In genomic region chr3:127031845-127032244, GRCh38 we compare ENCODE assay signal across 30 cellular contexts.
"Had no signal": no experiment of that assay in that cellular context is flagged by ENCODE, and none has a peak within 500 bp of the region (broad histone marks: within the 10 kb centered on the region; RNA-seq: fewer than 3 reads in every experiment).

No MANE protein-coding gene starts in this region.

- H3K27ac ChIP-seq: adrenal gland, body of pancreas, coronary artery, esophagus muscularis mucosa, foreskin keratinocyte, gastrocnemius medialis had no signal

- DNase-seq: activated CD4-positive, alpha-beta memory T cell treated with anti-CD3 and anti-CD28 coated beads for 36 hours; activated CD4-positive, alpha-beta T cell treated with anti-CD3 and anti-CD28 coated beads for 36 hours; activated CD4-positive, alpha-beta T cell treated with anti-CD3 and anti-CD28 coated beads, Interleukin-2, amount 10 ng/mL, durations not matched to agents 24 days and 14 days; activated CD4-positive, CD25-positive, alpha-beta regulatory T cell; activated CD4-positive, CD25-positive, alpha-beta regulatory T cell treated with anti-CD3 and anti-CD28 coated beads, Interleukin-2, amount 50 U/mL, for 72 hours; activated CD8-positive, alpha-beta memory T cell treated with anti-CD3 and anti-CD28 coated beads, Interleukin-2, amount 10 ng/mL, durations not matched to agents 7 days and 5 days; activated CD8-positive, alpha-beta memory T cell treated with anti-CD3 and anti-CD28 coated beads, Interleukin-2, amount 50 U/mL, for 4 hours; activated CD8-positive, alpha-beta T cell treated with anti-CD3 and anti-CD28 coated beads, Interleukin-2, amount 10 ng/mL, durations not matched to agents 7 days and 5 days; activated effector memory CD4-positive, alpha-beta T cell treated with anti-CD3 and anti-CD28 coated beads, Interleukin-2, amount 50 U/mL, for 16 hours; activated naive CD4-positive, alpha-beta T cell treated with anti-CD3 and anti-CD28 coated beads for 36 hours; activated naive CD8-positive, alpha-beta T cell treated with anti-CD3 and anti-CD28 coated beads for 36 hours; activated naive CD8-positive, alpha-beta T cell treated with anti-CD3 and anti-CD28 coated beads, Interleukin-2, amount 50 U/mL, for 24 hours; activated T-cell treated with anti-CD3 and anti-CD28 coated beads, Interleukin-2, amount 50 U/mL, for 1 hour; activated T-cell treated with anti-CD3 and anti-CD28 coated beads, Interleukin-2, amount 50 U/mL, for 48 hours; adrenal gland; amygdala; aorta; body of pancreas; caudate nucleus; cerebellar nuclear complex; effector CD4-positive, alpha-beta T cell; effector memory CD8-positive, alpha-beta T cell; erythroblast; foreskin keratinocyte; gastrocnemius medialis; glutamatergic neuron; T-helper 1 cell; T-helper 2 cell had no signal

- H3K9me3 ChIP-seq: adrenal gland, body of pancreas, esophagus muscularis mucosa, gastrocnemius medialis had no signal

- H3K4me1 ChIP-seq: body of pancreas, foreskin keratinocyte, gastrocnemius medialis had no signal

- H3K4me3 ChIP-seq: adrenal gland, body of pancreas, coronary artery, esophagus muscularis mucosa, gastrocnemius medialis had no signal

- ATAC-seq: activated CD4-positive, alpha-beta T cell treated with anti-CD3 and anti-CD28 coated beads for 36 hours; activated CD8-positive, alpha-beta memory T cell treated with anti-CD3 and anti-CD28 coated beads, Interleukin-2, amount 10 ng/mL, durations not matched to agents 7 days and 5 days; activated CD8-positive, alpha-beta T cell treated with anti-CD3 and anti-CD28 coated beads, Interleukin-2, amount 10 ng/mL, durations not matched to agents 7 days and 5 days; activated naive CD8-positive, alpha-beta T cell treated with anti-CD3 and anti-CD28 coated beads, Interleukin-2, amount 50 U/mL, for 24 hours; body of pancreas; effector memory CD8-positive, alpha-beta T cell; foreskin keratinocyte; gastrocnemius medialis had no signal

- H3K27me3 ChIP-seq: adrenal gland, body of pancreas, esophagus muscularis mucosa, foreskin keratinocyte, gastrocnemius medialis had no signal
